In genomic region chr7:2666588-2667250, GRCh38 we compare ENCODE assay signal across 3 cellular contexts.
A peak's percentile ranks its signal among the peaks of the same experiment; 100 is the strongest.
TF ChIP-seq lines count a peak whose summit lies in the region.

No MANE protein-coding gene starts in this region.

TF ChIP-seq in SK-N-SH, 30 proteins besides CTCF, POLR2A, EP300 and RAD21:
- 0 out of 2 replicates have a peak, but pooled peaks have one; percentile 8 for TF ChIP-seq PBX3 (IDR thresholded peaks at IDR 0.05)
- no peak for TF ChIP-seq ELF1 (IDR thresholded peaks at IDR 0.05)

TF ChIP-seq in SK-N-SH treated with all-trans-retinoic acid at 6 μM for 48 hours, 23 proteins besides CTCF, POLR2A, EP300 and RAD21 (continued from another document):
- TF ChIP-seq TOX (CRISPR knock-in tag; IDR thresholded peaks at IDR 0.05; ENCODE audit: borderline replicate concordance) (no peak), ZNF70 (CRISPR knock-in tag; IDR thresholded peaks at IDR 0.05) (no peak), RARB (CRISPR knock-in tag; IDR thresholded peaks at IDR 0.05) (no peak), GLIS3 (CRISPR knock-in tag; IDR thresholded peaks at IDR 0.05) (no peak)
- TF ChIP-seq, protein P1, sequence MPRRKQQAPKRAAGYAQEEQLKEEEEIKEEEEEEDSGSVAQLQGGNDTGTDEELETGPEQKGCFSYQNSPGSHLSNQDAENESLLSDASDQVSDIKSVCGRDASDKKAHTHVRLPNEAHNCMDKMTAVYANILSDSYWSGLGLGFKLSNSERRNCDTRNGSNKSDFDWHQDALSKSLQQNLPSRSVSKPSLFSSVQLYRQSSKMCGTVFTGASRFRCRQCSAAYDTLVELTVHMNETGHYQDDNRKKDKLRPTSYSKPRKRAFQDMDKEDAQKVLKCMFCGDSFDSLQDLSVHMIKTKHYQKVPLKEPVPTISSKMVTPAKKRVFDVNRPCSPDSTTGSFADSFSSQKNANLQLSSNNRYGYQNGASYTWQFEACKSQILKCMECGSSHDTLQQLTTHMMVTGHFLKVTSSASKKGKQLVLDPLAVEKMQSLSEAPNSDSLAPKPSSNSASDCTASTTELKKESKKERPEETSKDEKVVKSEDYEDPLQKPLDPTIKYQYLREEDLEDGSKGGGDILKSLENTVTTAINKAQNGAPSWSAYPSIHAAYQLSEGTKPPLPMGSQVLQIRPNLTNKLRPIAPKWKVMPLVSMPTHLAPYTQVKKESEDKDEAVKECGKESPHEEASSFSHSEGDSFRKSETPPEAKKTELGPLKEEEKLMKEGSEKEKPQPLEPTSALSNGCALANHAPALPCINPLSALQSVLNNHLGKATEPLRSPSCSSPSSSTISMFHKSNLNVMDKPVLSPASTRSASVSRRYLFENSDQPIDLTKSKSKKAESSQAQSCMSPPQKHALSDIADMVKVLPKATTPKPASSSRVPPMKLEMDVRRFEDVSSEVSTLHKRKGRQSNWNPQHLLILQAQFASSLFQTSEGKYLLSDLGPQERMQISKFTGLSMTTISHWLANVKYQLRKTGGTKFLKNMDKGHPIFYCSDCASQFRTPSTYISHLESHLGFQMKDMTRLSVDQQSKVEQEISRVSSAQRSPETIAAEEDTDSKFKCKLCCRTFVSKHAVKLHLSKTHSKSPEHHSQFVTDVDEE (CRISPR knock-in tag; IDR thresholded peaks at IDR 0.05), result no peak
- TF ChIP-seq, protein P2, sequence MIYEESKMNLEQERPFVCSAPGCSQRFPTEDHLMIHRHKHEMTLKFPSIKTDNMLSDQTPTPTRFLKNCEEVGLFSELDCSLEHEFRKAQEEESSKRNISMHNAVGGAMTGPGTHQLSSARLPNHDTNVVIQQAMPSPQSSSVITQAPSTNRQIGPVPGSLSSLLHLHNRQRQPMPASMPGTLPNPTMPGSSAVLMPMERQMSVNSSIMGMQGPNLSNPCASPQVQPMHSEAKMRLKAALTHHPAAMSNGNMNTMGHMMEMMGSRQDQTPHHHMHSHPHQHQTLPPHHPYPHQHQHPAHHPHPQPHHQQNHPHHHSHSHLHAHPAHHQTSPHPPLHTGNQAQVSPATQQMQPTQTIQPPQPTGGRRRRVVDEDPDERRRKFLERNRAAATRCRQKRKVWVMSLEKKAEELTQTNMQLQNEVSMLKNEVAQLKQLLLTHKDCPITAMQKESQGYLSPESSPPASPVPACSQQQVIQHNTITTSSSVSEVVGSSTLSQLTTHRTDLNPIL (CRISPR knock-in tag; IDR thresholded peaks at IDR 0.05; ENCODE audit: low read depth), result no peak
TF ChIP-seq in SK-N-SH treated with all-trans-retinoic acid at 6 μM for 48 hours: peak in this region for 0.

TF ChIP-seq in HepG2, 621 proteins besides CTCF, POLR2A, EP300 and RAD21:
- TF ChIP-seq, protein P3, sequence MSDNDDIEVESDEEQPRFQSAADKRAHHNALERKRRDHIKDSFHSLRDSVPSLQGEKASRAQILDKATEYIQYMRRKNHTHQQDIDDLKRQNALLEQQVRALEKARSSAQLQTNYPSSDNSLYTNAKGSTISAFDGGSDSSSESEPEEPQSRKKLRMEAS (IDR thresholded peaks at IDR 0.05), result 0 out of 2 replicates have a peak, but pooled peaks have one; percentile 3
- no peak for TF ChIP-seq PHF5A (CRISPR knock-in tag; IDR thresholded peaks at IDR 0.05; ENCODE audit: low read depth, unreplicated experiment)
- TF ChIP-seq MED13 (CRISPR knock-in tag; IDR thresholded peaks at IDR 0.05), result no peak
- TF ChIP-seq ZNF543 (CRISPR knock-in tag; IDR thresholded peaks at IDR 0.05), result 0 out of 2 replicates have a peak, but pooled peaks have one; percentile 65
- TF ChIP-seq, protein P4, sequence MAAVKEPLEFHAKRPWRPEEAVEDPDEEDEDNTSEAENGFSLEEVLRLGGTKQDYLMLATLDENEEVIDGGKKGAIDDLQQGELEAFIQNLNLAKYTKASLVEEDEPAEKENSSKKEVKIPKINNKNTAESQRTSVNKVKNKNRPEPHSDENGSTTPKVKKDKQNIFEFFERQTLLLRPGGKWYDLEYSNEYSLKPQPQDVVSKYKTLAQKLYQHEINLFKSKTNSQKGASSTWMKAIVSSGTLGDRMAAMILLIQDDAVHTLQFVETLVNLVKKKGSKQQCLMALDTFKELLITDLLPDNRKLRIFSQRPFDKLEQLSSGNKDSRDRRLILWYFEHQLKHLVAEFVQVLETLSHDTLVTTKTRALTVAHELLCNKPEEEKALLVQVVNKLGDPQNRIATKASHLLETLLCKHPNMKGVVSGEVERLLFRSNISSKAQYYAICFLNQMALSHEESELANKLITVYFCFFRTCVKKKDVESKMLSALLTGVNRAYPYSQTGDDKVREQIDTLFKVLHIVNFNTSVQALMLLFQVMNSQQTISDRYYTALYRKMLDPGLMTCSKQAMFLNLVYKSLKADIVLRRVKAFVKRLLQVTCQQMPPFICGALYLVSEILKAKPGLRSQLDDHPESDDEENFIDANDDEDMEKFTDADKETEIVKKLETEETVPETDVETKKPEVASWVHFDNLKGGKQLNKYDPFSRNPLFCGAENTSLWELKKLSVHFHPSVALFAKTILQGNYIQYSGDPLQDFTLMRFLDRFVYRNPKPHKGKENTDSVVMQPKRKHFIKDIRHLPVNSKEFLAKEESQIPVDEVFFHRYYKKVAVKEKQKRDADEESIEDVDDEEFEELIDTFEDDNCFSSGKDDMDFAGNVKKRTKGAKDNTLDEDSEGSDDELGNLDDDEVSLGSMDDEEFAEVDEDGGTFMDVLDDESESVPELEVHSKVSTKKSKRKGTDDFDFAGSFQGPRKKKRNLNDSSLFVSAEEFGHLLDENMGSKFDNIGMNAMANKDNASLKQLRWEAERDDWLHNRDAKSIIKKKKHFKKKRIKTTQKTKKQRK (IDR thresholded peaks at IDR 0.05; ENCODE audit: low read length), result no peak
- TF ChIP-seq LRRFIP1 (CRISPR knock-in tag; conservative IDR thresholded peaks at IDR 0.05), result no peak
- no peak for TF ChIP-seq ZNF138 (CRISPR knock-in tag; IDR thresholded peaks at IDR 0.05; ENCODE audit: low read depth)
- TF ChIP-seq POLR2AphosphoS2 (IDR thresholded peaks at IDR 0.05; ENCODE audit: low read depth, low read length), result peak; percentile 46; the same call in 1 of the 2 replicates
